ENCODE assay signal across 29 cellular contexts in the genomic region with DNA sequence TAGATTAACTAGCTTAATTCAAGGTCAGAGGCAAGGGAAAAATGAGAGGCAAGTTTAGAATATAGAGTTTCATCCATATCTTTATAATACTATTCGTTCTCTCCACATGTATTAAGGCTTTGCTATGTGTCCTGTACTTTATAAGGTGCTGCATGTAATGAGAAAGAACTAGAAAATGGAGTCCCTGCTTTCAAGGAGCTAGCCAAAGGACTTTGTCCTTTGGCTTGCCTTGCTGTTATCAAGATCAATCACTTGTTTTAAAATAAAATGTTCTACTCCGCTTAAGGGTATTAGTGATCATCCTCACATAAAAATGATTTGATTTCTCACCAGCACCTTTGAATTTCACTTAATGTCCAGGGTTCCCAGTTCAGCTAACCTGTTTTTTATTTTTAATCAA.
"Had no signal": no experiment of that assay in that cellular context is flagged by ENCODE, and none has a peak within 500 bp of the region (broad histone marks: within the 10 kb centered on the region; RNA-seq: fewer than 3 reads in every experiment).

No MANE protein-coding gene starts in this region.

- H3K27me3 ChIP-seq: stomach, suprapubic skin, testis, thyroid gland, tibial artery, tibial nerve, transverse colon, upper lobe of left lung, upper lobe of right lung, uterus, vagina had no signal

- H3K36me3 ChIP-seq: stomach, suprapubic skin, thoracic aorta, thyroid gland, tibial artery, tibial nerve, transverse colon, upper lobe of left lung, upper lobe of right lung, uterus, vagina had no signal

- H3K4me3 Mint-ChIP-seq: stimulated activated effector memory CD8-positive, alpha-beta T cell treated with anti-CD3 and anti-CD28 coated beads, Interleukin-12 subunit alpha, Interleukin-12 subunit beta, amount 100 ng/mL, for 72 hours; stimulated activated memory B cell treated with anti-CD40 and anti-IgM and Interleukin-4, amounts not matched to agents 10 μg/mL and 1 μg/mL and 100 μg/mL, for 72 hours; stimulated activated naive B cell treated with anti-CD40 and anti-IgM and Interleukin-4, amounts not matched to agents 10 μg/mL and 1 μg/mL and 100 μg/mL, for 72 hours; stimulated activated naive CD8-positive, alpha-beta T cell treated with anti-CD3 and anti-CD28 coated beads, Interleukin-15, amount 100 ng/mL, for 72 hours; stimulated activated naive CD8-positive, alpha-beta T cell treated with anti-CD3 and anti-CD28 coated beads, Interleukin-15, Interleukin-2, amounts not matched to agents 100 ng/mL and 50 ng/mL, for 24 hours; type B pancreatic cell had no signal

- H3K4me3 ChIP-seq: stomach, suprapubic skin, testis, thoracic aorta, thyroid gland, tibial artery, tibial nerve, transverse colon, upper lobe of left lung, upper lobe of right lung, uterus, vagina had no signal

- H3K4me1 Mint-ChIP-seq: stimulated activated effector memory CD8-positive, alpha-beta T cell treated with anti-CD3 and anti-CD28 coated beads, Interleukin-12 subunit alpha, Interleukin-12 subunit beta, amount 100 ng/mL, for 72 hours; stimulated activated memory B cell treated with anti-CD40 and anti-IgM and Interleukin-4, amounts not matched to agents 10 μg/mL and 1 μg/mL and 100 μg/mL, for 72 hours; stimulated activated naive B cell treated with anti-CD40 and anti-IgM and Interleukin-4, amounts not matched to agents 10 μg/mL and 1 μg/mL and 100 μg/mL, for 72 hours; stimulated activated naive CD8-positive, alpha-beta T cell treated with anti-CD3 and anti-CD28 coated beads, Interleukin-15, amount 100 ng/mL, for 72 hours had no signal

- H3K27ac Mint-ChIP-seq: stimulated activated effector memory CD8-positive, alpha-beta T cell treated with anti-CD3 and anti-CD28 coated beads, Interleukin-12 subunit alpha, Interleukin-12 subunit beta, amount 100 ng/mL, for 72 hours; stimulated activated memory B cell treated with anti-CD40 and anti-IgM and Interleukin-4, amounts not matched to agents 10 μg/mL and 1 μg/mL and 100 μg/mL, for 72 hours; stimulated activated naive B cell treated with anti-CD40 and anti-IgM and Interleukin-4, amounts not matched to agents 10 μg/mL and 1 μg/mL and 100 μg/mL, for 72 hours; stimulated activated naive CD8-positive, alpha-beta T cell treated with anti-CD3 and anti-CD28 coated beads, Interleukin-15, amount 100 ng/mL, for 72 hours; stimulated activated naive CD8-positive, alpha-beta T cell treated with anti-CD3 and anti-CD28 coated beads, Interleukin-15, Interleukin-2, amounts not matched to agents 100 ng/mL and 50 ng/mL, for 24 hours; type B pancreatic cell had no signal

- H3K9me3 Mint-ChIP-seq: stimulated activated effector memory CD8-positive, alpha-beta T cell treated with anti-CD3 and anti-CD28 coated beads, Interleukin-12 subunit alpha, Interleukin-12 subunit beta, amount 100 ng/mL, for 72 hours; stimulated activated memory B cell treated with anti-CD40 and anti-IgM and Interleukin-4, amounts not matched to agents 10 μg/mL and 1 μg/mL and 100 μg/mL, for 72 hours; stimulated activated naive B cell treated with anti-CD40 and anti-IgM and Interleukin-4, amounts not matched to agents 10 μg/mL and 1 μg/mL and 100 μg/mL, for 72 hours; stimulated activated naive CD8-positive, alpha-beta T cell treated with anti-CD3 and anti-CD28 coated beads, Interleukin-15, amount 100 ng/mL, for 72 hours; stimulated activated naive CD8-positive, alpha-beta T cell treated with anti-CD3 and anti-CD28 coated beads, Interleukin-15, Interleukin-2, amounts not matched to agents 100 ng/mL and 50 ng/mL, for 24 hours; type B pancreatic cell had no signal

- H3K27me3 Mint-ChIP-seq: stimulated activated memory B cell treated with anti-CD40 and anti-IgM and Interleukin-4, amounts not matched to agents 10 μg/mL and 1 μg/mL and 100 μg/mL, for 72 hours; stimulated activated naive B cell treated with anti-CD40 and anti-IgM and Interleukin-4, amounts not matched to agents 10 μg/mL and 1 μg/mL and 100 μg/mL, for 72 hours; stimulated activated naive CD8-positive, alpha-beta T cell treated with anti-CD3 and anti-CD28 coated beads, Interleukin-15, amount 100 ng/mL, for 72 hours; stimulated activated naive CD8-positive, alpha-beta T cell treated with anti-CD3 and anti-CD28 coated beads, Interleukin-15, Interleukin-2, amounts not matched to agents 100 ng/mL and 50 ng/mL, for 24 hours had no signal

- ATAC-seq: stimulated activated effector memory CD8-positive, alpha-beta T cell treated with anti-CD3 and anti-CD28 coated beads, Interleukin-12 subunit alpha, Interleukin-12 subunit beta, amount 100 ng/mL, for 72 hours; stimulated activated memory B cell treated with anti-CD40 and anti-IgM and Interleukin-4, amounts not matched to agents 10 μg/mL and 1 μg/mL and 100 μg/mL, for 72 hours; stimulated activated naive B cell treated with anti-CD40 and anti-IgM and Interleukin-4, amounts not matched to agents 10 μg/mL and 1 μg/mL and 100 μg/mL, for 72 hours; stimulated activated naive CD8-positive, alpha-beta T cell treated with anti-CD3 and anti-CD28 coated beads, Interleukin-15, amount 100 ng/mL, for 72 hours; stimulated activated naive CD8-positive, alpha-beta T cell treated with anti-CD3 and anti-CD28 coated beads, Interleukin-15, Interleukin-2, amounts not matched to agents 100 U/mL and 50 U/mL, for 24 hours; upper lobe of right lung had no signal

- H3K9me3 ChIP-seq: stomach, suprapubic skin, testis, thoracic aorta, thyroid gland, tibial artery, tibial nerve, transverse colon, upper lobe of left lung, upper lobe of right lung, uterus, vagina had no signal

- FAIRE-seq: urothelium cell line had no signal

- DNase-seq: stimulated activated CD4-positive, alpha-beta T cell treated with anti-CD3 and anti-CD28 coated beads, Interleukin-2, amount 100 ng/mL, for 48 hours; stimulated activated CD4-positive, alpha-beta T cell treated with anti-CD3 and anti-CD28 coated beads, Interleukin-4, amount 100 ng/mL, for 1 hour; stimulated activated CD4-positive, alpha-beta T cell treated with anti-CD3 and anti-CD28 coated beads, Interleukin-4, amount 100 ng/mL, for 24 hours; stimulated activated CD4-positive, alpha-beta T cell treated with anti-CD3 and anti-CD28 coated beads, Interleukin-4, amount 100 ng/mL, for 4 hours; stimulated activated CD8-positive, alpha-beta memory T cell treated with anti-CD3 and anti-CD28 coated beads, Interleukin-4, amount 100 ng/mL, for 48 hours; stimulated activated naive B cell treated with anti-CD40 and anti-IgM and Interleukin-4, amounts not matched to agents 10 μg/mL and 1 μg/mL and 100 μg/mL, for 72 hours; stimulated activated naive CD4-positive, alpha-beta T cell; stimulated activated naive CD4-positive, alpha-beta T cell treated with Interleukin-2 at 50 U/mL for 16 hours; stimulated activated naive CD8-positive, alpha-beta T cell treated with anti-CD3 and anti-CD28 coated beads, Interleukin-15, amount 100 ng/mL, for 72 hours; stimulated activated naive CD8-positive, alpha-beta T cell treated with anti-CD3 and anti-CD28 coated beads, Interleukin-15, Interleukin-2, amounts not matched to agents 100 U/mL and 50 U/mL, for 24 hours; stomach; substantia nigra; testis; thyroid gland; tibial artery; transverse colon; trophoblast cell; upper lobe of left lung; upper lobe of right lung; uterus had no signal

- H3K4me1 ChIP-seq: stomach, suprapubic skin, testis, thyroid gland, tibial artery, tibial nerve, transverse colon, upper lobe of left lung, upper lobe of right lung, uterus, vagina had no signal

- H3K36me3 Mint-ChIP-seq: stimulated activated effector memory CD8-positive, alpha-beta T cell treated with anti-CD3 and anti-CD28 coated beads, Interleukin-12 subunit alpha, Interleukin-12 subunit beta, amount 100 ng/mL, for 72 hours; stimulated activated memory B cell treated with anti-CD40 and anti-IgM and Interleukin-4, amounts not matched to agents 10 μg/mL and 1 μg/mL and 100 μg/mL, for 72 hours; stimulated activated naive B cell treated with anti-CD40 and anti-IgM and Interleukin-4, amounts not matched to agents 10 μg/mL and 1 μg/mL and 100 μg/mL, for 72 hours; type B pancreatic cell had no signal

- H3K27ac ChIP-seq: stomach, suprapubic skin, testis, thoracic aorta, thyroid gland, tibial artery, tibial nerve, transverse colon, upper lobe of left lung, upper lobe of right lung, uterus, vagina had no signal
